ENCODE assay signal across 3 cellular contexts in the genomic region with DNA sequence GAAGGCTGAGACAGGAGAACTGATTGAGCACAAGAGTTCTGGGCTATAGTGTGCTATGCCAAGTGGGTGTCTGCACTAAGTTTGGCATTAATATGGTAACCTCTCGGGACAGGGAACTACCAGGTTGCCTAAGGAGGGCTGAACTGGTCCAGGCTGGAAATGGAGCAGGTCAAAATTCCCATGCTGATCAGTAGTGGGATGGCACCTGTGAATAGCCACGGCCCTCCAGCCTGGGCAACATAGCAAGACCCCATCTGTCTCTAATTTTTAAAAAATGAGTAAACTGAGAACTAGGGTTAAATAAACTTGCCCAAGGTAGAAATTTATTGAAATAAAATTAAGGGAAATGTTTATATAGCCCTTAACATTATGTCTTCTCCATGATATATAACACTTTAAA.
A peak's percentile ranks its signal among the peaks of the same experiment; 100 is the strongest.
TF ChIP-seq lines count a peak whose summit lies in the region.

No MANE protein-coding gene starts in this region.

TF ChIP-seq in HepG2, 621 proteins besides CTCF, POLR2A, EP300 and RAD21:
- TF ChIP-seq, protein P1, sequence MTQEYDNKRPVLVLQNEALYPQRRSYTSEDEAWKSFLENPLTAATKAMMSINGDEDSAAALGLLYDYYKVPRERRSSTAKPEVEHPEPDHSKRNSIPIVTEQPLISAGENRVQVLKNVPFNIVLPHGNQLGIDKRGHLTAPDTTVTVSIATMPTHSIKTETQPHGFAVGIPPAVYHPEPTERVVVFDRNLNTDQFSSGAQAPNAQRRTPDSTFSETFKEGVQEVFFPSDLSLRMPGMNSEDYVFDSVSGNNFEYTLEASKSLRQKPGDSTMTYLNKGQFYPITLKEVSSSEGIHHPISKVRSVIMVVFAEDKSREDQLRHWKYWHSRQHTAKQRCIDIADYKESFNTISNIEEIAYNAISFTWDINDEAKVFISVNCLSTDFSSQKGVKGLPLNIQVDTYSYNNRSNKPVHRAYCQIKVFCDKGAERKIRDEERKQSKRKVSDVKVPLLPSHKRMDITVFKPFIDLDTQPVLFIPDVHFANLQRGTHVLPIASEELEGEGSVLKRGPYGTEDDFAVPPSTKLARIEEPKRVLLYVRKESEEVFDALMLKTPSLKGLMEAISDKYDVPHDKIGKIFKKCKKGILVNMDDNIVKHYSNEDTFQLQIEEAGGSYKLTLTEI (CRISPR knock-in tag; conservative IDR thresholded peaks at IDR 0.05), result no peak
- TF ChIP-seq MAZ (IDR thresholded peaks at IDR 0.05; ENCODE audit: borderline replicate concordance, low read depth, low read length), result no peak
- no peak for TF ChIP-seq MAZ (CRISPR knock-in tag; IDR thresholded peaks at IDR 0.05; ENCODE audit: low read depth)
- TF ChIP-seq ZNF121 (CRISPR knock-in tag; IDR thresholded peaks at IDR 0.05), result peak; percentile 87
- no peak for TF ChIP-seq FOXP1 (IDR thresholded peaks at IDR 0.05)
- no peak for TF ChIP-seq FOXP1 (CRISPR knock-in tag; IDR thresholded peaks at IDR 0.05)
- no peak for TF ChIP-seq ZNF616 (CRISPR knock-in tag; IDR thresholded peaks at IDR 0.05; ENCODE audit: low read depth)
- no peak for TF ChIP-seq KDM1A (CRISPR knock-in tag; IDR thresholded peaks at IDR 0.05)
TF ChIP-seq in HepG2: peak in this region for 1.

TF ChIP-seq in WTC11, 78 proteins besides CTCF, POLR2A, EP300 and RAD21:
- TF ChIP-seq ZNF121 (CRISPR knock-in tag; IDR thresholded peaks at IDR 0.05) (peak; percentile 51; the same call in 1 of the 2 replicates), MXD4 (CRISPR knock-in tag; IDR thresholded peaks at IDR 0.05; ENCODE audit: borderline replicate concordance) (no peak)

TF ChIP-seq in K562, 482 proteins besides CTCF, POLR2A, EP300 and RAD21:
- peak; percentile 53 for TF ChIP-seq ZNF121 (CRISPR knock-in tag; conservative IDR thresholded peaks at IDR 0.05)
- TF ChIP-seq HNRNPL (IDR thresholded peaks at IDR 0.05; ENCODE audit: low read depth, low read length), result no peak
- no peak for TF ChIP-seq ZNF354B (CRISPR knock-in tag; IDR thresholded peaks at IDR 0.05)
